ENCODE assay signal across 8 cellular contexts in genomic region chr1:181112071-181112929, GRCh38. TPM values are rescaled to one million over a fixed set of nuclear protein-coding genes. Genes with fewer than 3 reads are reported as not detected.
DNase-seq lines count a peak whose midpoint lies in the region; ATAC-seq and TF ChIP-seq lines count a peak whose summit lies in the region.

No MANE protein-coding gene starts in this region.

- H3K4me3 ChIP-seq in kidney epithelial cell (ENCODE audit: low read depth, low read length) (no peak overlapping the region), upper lobe of left lung (no peak overlapping the region)

- no peaks in the 10 kb centered on the region for H3K9me3 ChIP-seq in upper lobe of left lung

- H3K27ac Mint-ChIP-seq in activated CD4-positive, alpha-beta T cell treated with anti-CD3 and anti-CD28 coated beads, Interleukin-2, amount 10 ng/mL, durations not matched to agents 7 days and 5 days = no peak overlapping the region

- WGBS in upper lobe of left lung, 2 donors = 71 to 72% methylated on average over 10 of the region's 10 CpGs

- TF ChIP-seq EP300 in upper lobe of left lung (IDR thresholded peaks at IDR 0.05) = peak in 1 of 4 donors; percentile 89

- H3K4me1 Mint-ChIP-seq in activated CD4-positive, alpha-beta T cell treated with anti-CD3 and anti-CD28 coated beads, Interleukin-2, amount 10 ng/mL, durations not matched to agents 7 days and 5 days = peaks cover 17% of the 10 kb centered on the region

- CTCF ChIA-PET in activated CD4-positive, alpha-beta T cell treated with anti-CD3 and anti-CD28 coated beads, Interleukin-2, amount 10 ng/mL, durations not matched to agents 7 days and 5 days (lab: Charles Lee) = interaction anchor here (0.8 to 1.5 kb wide), 5 partner anchors 14 to 75 kb away, joined by 3 to 4 read pairs (median 3); no protein-coding TSS in a partner anchor

- DNase-seq in NCI-H146 (lab: John Stamatoyannopoulos, UW) = peak; percentile 15
- no peak for DNase-seq in NCI-H146 treated with DMSO at 0.1 percent for 48 hours (lab: John Stamatoyannopoulos, UW; ENCODE audit: unreplicated experiment)
- peak; percentile 31 for DNase-seq in UCSD-AML1 (lab: John Stamatoyannopoulos, UW; ENCODE audit: unreplicated experiment)
- DNase-seq in kidney epithelial cell (ENCODE audit: low read depth) = peak; percentile 98
- peak in 1 of 2 donors; percentile 90 for DNase-seq in upper lobe of left lung
- no peak for DNase-seq in activated CD4-positive, alpha-beta T cell treated with anti-CD3 and anti-CD28 coated beads, Interleukin-2, amount 10 ng/mL, durations not matched to agents 7 days and 5 days
- no peak for DNase-seq in activated CD4-positive, alpha-beta T cell treated with anti-CD3 and anti-CD28 coated beads, Interleukin-2, amount 50 U/mL, for 1 hour

- peaks cover 24 to 35% (median 32%) of the 10 kb centered on the region in 4 donors for H3K4me1 ChIP-seq in upper lobe of left lung

- H3K36me3 Mint-ChIP-seq in activated CD4-positive, alpha-beta T cell treated with anti-CD3 and anti-CD28 coated beads, Interleukin-2, amount 10 ng/mL, durations not matched to agents 7 days and 5 days (ENCODE audit: low read depth) = no peaks in the 10 kb centered on the region

- H3K4me3 Mint-ChIP-seq in activated CD4-positive, alpha-beta T cell treated with anti-CD3 and anti-CD28 coated beads, Interleukin-2, amount 10 ng/mL, durations not matched to agents 7 days and 5 days = no peak overlapping the region

- no peaks in the 10 kb centered on the region for H3K9me3 Mint-ChIP-seq in activated CD4-positive, alpha-beta T cell treated with anti-CD3 and anti-CD28 coated beads, Interleukin-2, amount 10 ng/mL, durations not matched to agents 7 days and 5 days

- TF ChIP-seq POLR2A in upper lobe of left lung (IDR thresholded peaks at IDR 0.05) = peak in 2 of 4 donors; percentile 14 to 15

- POLR2A ChIA-PET in activated CD4-positive, alpha-beta T cell treated with anti-CD3 and anti-CD28 coated beads, Interleukin-2, amount 10 ng/mL, durations not matched to agents 7 days and 5 days (lab: Charles Lee) = no interaction called here

- ATAC-seq in upper lobe of left lung (ENCODE audit: low FRiP score in 2 of 2) (peak; percentile 80 to 93), HG03135 (IDR thresholded peaks at IDR 0.05; ENCODE audit: unreplicated experiment) (no peak)

- no peak for TF ChIP-seq CTCF in kidney epithelial cell (IDR thresholded peaks at IDR 0.05; ENCODE audit: insufficient read depth, low read length, poor library complexity, severe bottlenecking)
- TF ChIP-seq CTCF in upper lobe of left lung (IDR thresholded peaks at IDR 0.05) = peak in 1 of 6 experiments; percentile 7

- no peaks in the 10 kb centered on the region for H3K27me3 ChIP-seq in kidney epithelial cell (ENCODE audit: control insufficient read depth, insufficient read depth, low read length)
- no peaks in the 10 kb centered on the region for H3K27me3 ChIP-seq in upper lobe of left lung

- peak overlapping the region; percentile 54 to 72 (median 64) for H3K27ac ChIP-seq in upper lobe of left lung

- H3K36me3 ChIP-seq in kidney epithelial cell (ENCODE audit: control insufficient read depth, insufficient read depth, low read length) = no peaks in the 10 kb centered on the region
- H3K36me3 ChIP-seq in upper lobe of left lung = no peaks in the 10 kb centered on the region

- H3K27me3 Mint-ChIP-seq in activated CD4-positive, alpha-beta T cell treated with anti-CD3 and anti-CD28 coated beads, Interleukin-2, amount 10 ng/mL, durations not matched to agents 7 days and 5 days = peaks cover 38% of the 10 kb centered on the region

RNA-seq across cellular contexts. Expression of gene IER5, which starts 23.8 kb away (rescaled TPM):
- total RNA-seq in kidney epithelial cell = 21.9 and 22.0 TPM in 2 replicates
- total RNA-seq in upper lobe of left lung = 10 to 100 TPM; 15.0 to 43.6 (median 26.1) TPM
- 10 to 100 TPM; 20.3 to 24.9 TPM for total RNA-seq in activated CD4-positive, alpha-beta T cell treated with anti-CD3 and anti-CD28 coated beads, Interleukin-2, amount 10 ng/mL, durations not matched to agents 7 days and 5 days

Comparison
In these comparisons a context has a peak if more than half of its experiments do, and no peak if none do; other contexts are left out.
1. DNase-seq: peak in NCI-H146 (single experiment), UCSD-AML1 (single experiment) and kidney epithelial cell (single experiment); none in NCI-H146 treated with DMSO at 0.1 percent for 48 hours (single experiment), activated CD4-positive, alpha-beta T cell treated with anti-CD3 and anti-CD28 coated beads, Interleukin-2, amount 10 ng/mL, durations not matched to agents 7 days and 5 days (single experiment) and activated CD4-positive, alpha-beta T cell treated with anti-CD3 and anti-CD28 coated beads, Interleukin-2, amount 50 U/mL, for 1 hour (single experiment).